Comparison of ENCODE assay signal across 9 cellular contexts in the genomic region with DNA sequence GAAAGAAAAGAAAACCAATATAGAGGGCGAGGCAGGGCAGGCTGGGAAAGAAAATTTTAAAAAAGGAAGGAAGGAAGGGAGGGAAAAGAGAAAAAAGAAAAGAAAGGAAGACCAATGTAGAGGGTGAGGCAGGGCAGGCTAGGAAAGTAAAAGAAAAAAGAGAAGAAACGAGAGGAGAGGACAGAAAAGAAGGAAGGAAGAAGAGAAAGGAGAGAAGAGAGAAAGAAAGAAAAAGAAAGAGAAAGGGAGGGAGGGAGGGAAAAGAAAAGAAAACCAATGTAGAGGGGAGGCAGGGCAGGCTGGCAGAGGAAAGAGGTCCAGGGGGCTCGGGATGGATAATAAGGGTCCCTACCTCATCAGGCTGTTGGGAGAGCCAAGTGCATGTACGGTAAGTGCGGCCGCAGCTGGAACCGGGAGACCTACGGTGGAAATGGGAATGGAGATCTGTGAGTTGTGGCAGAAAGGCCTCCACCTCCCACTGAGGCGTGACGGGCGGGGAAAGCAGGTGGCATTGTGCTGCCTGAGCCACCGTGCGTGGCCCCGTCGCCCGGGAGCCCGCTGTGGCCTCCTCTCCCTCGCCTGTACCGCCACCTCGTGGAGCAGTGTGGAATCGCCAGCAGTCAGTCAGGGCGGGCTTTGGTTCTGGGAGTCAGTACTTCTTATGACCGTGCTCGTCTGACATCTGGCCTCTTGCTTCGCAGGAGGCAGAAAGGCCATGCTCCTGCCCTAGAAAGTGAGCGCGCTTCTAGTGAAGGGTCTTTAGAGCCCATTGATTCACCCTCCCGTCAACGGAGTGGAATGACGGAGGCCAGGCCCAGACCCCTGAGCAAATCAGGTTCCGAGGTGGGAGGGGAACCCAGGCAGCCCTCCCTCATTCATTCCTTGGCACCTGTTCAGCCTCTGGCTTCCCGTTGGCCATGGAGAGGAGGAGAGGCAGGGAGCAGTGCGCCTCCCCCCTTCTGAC. TPM values are rescaled to one million over a fixed set of nuclear protein-coding genes. Genes with fewer than 3 reads are reported as not detected.
DNase-seq lines count a peak whose midpoint lies in the region; ATAC-seq and TF ChIP-seq lines count a peak whose summit lies in the region.
"Had no signal": no experiment of that assay in that cellular context is flagged by ENCODE, and none has a peak within 500 bp of the region (broad histone marks: within the 10 kb centered on the region; RNA-seq: fewer than 3 reads in every experiment).

No MANE protein-coding gene starts in this region.

- H3K27ac Mint-ChIP-seq in nephron progenitor cell, result no peak overlapping the region

- H3K9me3 Mint-ChIP-seq in nephron progenitor cell, result no peaks in the 10 kb centered on the region

- H3K9ac ChIP-seq in DND-41 (ENCODE audit: low read depth, low read length), result peak overlapping the region; percentile 31; the same call in 1 of the 2 replicates

- peak overlapping the region in 1 of 2 experiments; percentile 53; a peak in 2 of 4 replicates for H3K4me3 ChIP-seq in DND-41 (ENCODE audit: low read depth in 1 of 2, low read length in 2 of 2)
- peak overlapping the region in 2 of 4 donors; percentile 15 to 28 for H3K4me3 ChIP-seq in Peyer's patch
- H3K4me3 ChIP-seq in fibroblast of mammary gland (ENCODE audit: control insufficient read depth, low read depth, low read length), result no peak overlapping the region

- H3K4me1 ChIP-seq in DND-41 (ENCODE audit: insufficient read depth, low read length), result peaks cover 10% of the 10 kb centered on the region
- H3K4me1 ChIP-seq in Peyer's patch, result peaks cover 0 to 6% (median 2%) of the 10 kb centered on the region in 4 donors

- H3K9me3 ChIP-seq in DND-41 (ENCODE audit: insufficient read depth, low read length, severe bottlenecking), result no peaks in the 10 kb centered on the region
- no peaks in the 10 kb centered on the region for H3K9me3 ChIP-seq in Peyer's patch

- no peaks in the 10 kb centered on the region for H4K20me1 ChIP-seq in DND-41 (ENCODE audit: insufficient read depth, low read length)

- peaks cover 40% of the 10 kb centered on the region for H3K27me3 Mint-ChIP-seq in nephron progenitor cell (ENCODE audit: low read depth, poor library complexity)

- ATAC-seq in DND-41 (ENCODE audit: insufficient read depth, low read depth) (peak; percentile 99), GM21786 (IDR thresholded peaks at IDR 0.05; ENCODE audit: unreplicated experiment) (peak; percentile 95)
- ATAC-seq in stimulated activated naive CD8-positive, alpha-beta T cell treated with anti-CD3 and anti-CD28 coated beads, Interleukin-15, Interleukin-2, amounts not matched to agents 100 U/mL and 50 U/mL, for 24 hours, result peak; percentile 98

- H3K4me1 Mint-ChIP-seq in nephron progenitor cell, result peaks cover 6% of the 10 kb centered on the region

- H3K27me3 ChIP-seq in DND-41 (ENCODE audit: insufficient read depth, low read length, poor library complexity) (peaks cover 6% of the 10 kb centered on the region), Peyer's patch (no peaks in the 10 kb centered on the region)

- H3K36me3 Mint-ChIP-seq in nephron progenitor cell (ENCODE audit: low read depth), result no peaks in the 10 kb centered on the region

- H3K36me3 ChIP-seq in DND-41 (ENCODE audit: insufficient read depth, low read length), result no peaks in the 10 kb centered on the region
- H3K36me3 ChIP-seq in Peyer's patch, result no peaks in the 10 kb centered on the region

- TF ChIP-seq CTCF in DND-41 (IDR thresholded peaks at IDR 0.05; ENCODE audit: borderline replicate concordance, extremely low read depth, low read length, poor library complexity, severe bottlenecking) (peak; percentile 100), LNCAP (IDR thresholded peaks at IDR 0.05) (peak; percentile 98), Peyer's patch (IDR thresholded peaks at IDR 0.05) (peak; percentile 93 to 99 (median 98)), fibroblast of mammary gland (conservative IDR thresholded peaks at IDR 0.05; ENCODE audit: control insufficient read depth, insufficient read depth, low read depth, low read length) (peak; percentile 92), nephron progenitor cell (IDR thresholded peaks at IDR 0.05) (peak; percentile 98)

- no peak for TF ChIP-seq POLR2A in Peyer's patch (IDR thresholded peaks at IDR 0.05)

- peak overlapping the region; percentile 93 for H3K4me2 ChIP-seq in DND-41 (ENCODE audit: insufficient read depth, low read length)

- peak overlapping the region; percentile 52 for H3K4me3 Mint-ChIP-seq in nephron progenitor cell

- H3K27ac ChIP-seq in DND-41 (ENCODE audit: low read length), result no peak overlapping the region
- H3K27ac ChIP-seq in Peyer's patch, result no peak overlapping the region

- peak overlapping the region; percentile 86 for H2AFZ ChIP-seq in DND-41 (ENCODE audit: low read depth, low read length)

- DNase-seq in DND-41 (peak; percentile 86), Peyer's patch (peak; percentile 89 to 94 (median 93)), fibroblast of mammary gland (ENCODE audit: low read depth) (peak; percentile 64), nephron progenitor cell (peak; percentile 96)
- peak; percentile 98 to 99 for DNase-seq in activated T-cell treated with anti-CD3 and anti-CD28 coated beads, Interleukin-2, amount 50 U/mL, for 48 hours
- DNase-seq in stimulated activated naive CD8-positive, alpha-beta T cell treated with anti-CD3 and anti-CD28 coated beads, Interleukin-15, Interleukin-2, amounts not matched to agents 100 U/mL and 50 U/mL, for 24 hours, result peak; percentile 96

- no peaks in the 10 kb centered on the region for H3K79me2 ChIP-seq in DND-41 (ENCODE audit: insufficient read depth, low read length)

RNA-seq across cellular contexts. Expression of gene NHP2, which starts 10.4 kb away (rescaled TPM):
- 10 to 100 TPM; 49.5 to 75.9 (median 62.0) TPM for total RNA-seq in Peyer's patch

RNA-seq across cellular contexts. Expression of gene GMCL2, which starts 23.1 kb away (rescaled TPM):
- total RNA-seq in Peyer's patch, result not detected
- total RNA-seq: mononuclear cell had no signal

RNA-seq across cellular contexts. Expression of gene RMND5B, which starts 33.2 kb away (rescaled TPM):
- 10 to 100 TPM; 35.9 to 59.4 (median 51.7) TPM for total RNA-seq in Peyer's patch

RNA-seq across cellular contexts. Expression of gene HNRNPAB, which starts 40.3 kb away (rescaled TPM):
- total RNA-seq in Peyer's patch, result 100 to 1,000 TPM in 1 of 4 donors, 10 to 100 TPM in 3; 74.8 to 135 (median 81.4) TPM

RNA-seq across cellular contexts. Expression of gene N4BP3, which starts 50.7 kb away (rescaled TPM):
- 1 to 10 TPM in 2 of 4 donors, under 1 TPM in 2; 0.53 to 2.5 (median 1.1) TPM for total RNA-seq in Peyer's patch
